8 cellular contexts compared by ENCODE assay signal in genomic region chr13:90867336-90867683, GRCh38.
A peak's percentile ranks its signal among the peaks of the same experiment; 100 is the strongest.
DNase-seq lines count a peak whose midpoint lies in the region; ATAC-seq, FAIRE-seq and TF ChIP-seq lines count a peak whose summit lies in the region.

No MANE protein-coding gene starts in this region.

- no peaks in the 10 kb centered on the region for H4K20me1 ChIP-seq in astrocyte (ENCODE audit: insufficient read depth, low read length)

- H3K36me3 ChIP-seq in astrocyte (ENCODE audit: insufficient read depth, low read length): no peaks in the 10 kb centered on the region

- H3K27me3 ChIP-seq in astrocyte (ENCODE audit: insufficient read depth, low read length): no peaks in the 10 kb centered on the region

- peak; percentile 96 for ATAC-seq in GM21515 (IDR thresholded peaks at IDR 0.05; ENCODE audit: unreplicated experiment)
- ATAC-seq in HG03571 (IDR thresholded peaks at IDR 0.05; ENCODE audit: unreplicated experiment): peak; percentile 81

- H3K4me2 ChIP-seq in astrocyte (ENCODE audit: low read length): no peak overlapping the region

- no peaks in the 10 kb centered on the region for H3K9me3 Mint-ChIP-seq in astrocyte (ENCODE audit: unreplicated experiment)

- peaks cover 3% of the 10 kb centered on the region for H3K4me1 Mint-ChIP-seq in astrocyte (ENCODE audit: low read depth, unreplicated experiment)

- FAIRE-seq in astrocyte (lab: Jason Lieb, UNC): no peak

- H3K4me3 ChIP-seq in astrocyte (ENCODE audit: insufficient read depth, low read depth, low read length): no peak overlapping the region

- H3K27me3 Mint-ChIP-seq in astrocyte (ENCODE audit: low read depth, unreplicated experiment): no peaks in the 10 kb centered on the region

- H3K4me3 Mint-ChIP-seq in astrocyte (ENCODE audit: unreplicated experiment): no peak overlapping the region

- H2AFZ ChIP-seq in astrocyte (ENCODE audit: low read depth, low read length): no peak overlapping the region

- H3K9me3 ChIP-seq in astrocyte (ENCODE audit: insufficient read depth, low read depth, low read length): no peaks in the 10 kb centered on the region

- TF ChIP-seq CTCF in astrocyte (IDR thresholded peaks at IDR 0.05; ENCODE audit: insufficient read depth, low read depth, low read length): peak; percentile 85

- H3K27ac Mint-ChIP-seq in astrocyte (ENCODE audit: unreplicated experiment): no peak overlapping the region

- peak; percentile 10 for DNase-seq in NK-92 treated with Interleukin-12 subunit alpha and Interleukin-12 subunit beta, amount 100 ng/mL, for 24 hours (lab: John Stamatoyannopoulos, UW)
- no peak for DNase-seq in NK-92 (lab: John Stamatoyannopoulos, UW; ENCODE audit: unreplicated experiment)
- peak; percentile 47 for DNase-seq in NCI-H526 treated with DMSO at 0.1 percent for 48 hours (lab: John Stamatoyannopoulos, UW)
- DNase-seq in astrocyte (ENCODE audit: low read depth): peak; percentile 45
- peak; percentile 62 for DNase-seq in iPS DF 4.7 (ENCODE audit: extremely low read depth, low spot score)
- peak; percentile 44 for DNase-seq in stimulated activated CD8-positive, alpha-beta memory T cell treated with anti-CD3 and anti-CD28 coated beads, Interleukin-4, amount 100 ng/mL, for 48 hours

- H3K27ac ChIP-seq in astrocyte (ENCODE audit: low read depth, low read length): no peak overlapping the region

- no peaks in the 10 kb centered on the region for H3K4me1 ChIP-seq in astrocyte (ENCODE audit: insufficient read depth, low read length)

- H3K9ac ChIP-seq in astrocyte (ENCODE audit: low read length): no peak overlapping the region

- H3K36me3 Mint-ChIP-seq in astrocyte (ENCODE audit: low read depth, unreplicated experiment): no peaks in the 10 kb centered on the region

- no peaks in the 10 kb centered on the region for H3K79me2 ChIP-seq in astrocyte (ENCODE audit: insufficient read depth, low read length)
